Comparison of ENCODE assay signal across 17 cellular contexts in genomic region chr2:120064664-120065063, GRCh38. TPM values are rescaled to one million over a fixed set of nuclear protein-coding genes. Genes with fewer than 3 reads are reported as not detected.
DNase-seq lines count a peak whose midpoint lies in the region; ATAC-seq and TF ChIP-seq lines count a peak whose summit lies in the region.
"Had no signal": no experiment of that assay in that cellular context is flagged by ENCODE, and none has a peak within 500 bp of the region (broad histone marks: within the 10 kb centered on the region; RNA-seq: fewer than 3 reads in every experiment).

No MANE protein-coding gene starts in this region.

- H3K9me3 ChIP-seq in IMR-90 (ENCODE audit: control insufficient read depth, insufficient read depth, low read length) (no peaks in the 10 kb centered on the region), mesenchymal stem cell (ENCODE audit: control insufficient read depth, low read length) (no peaks in the 10 kb centered on the region), smooth muscle cell (replicated peaks; ENCODE audit: low read depth) (no peaks in the 10 kb centered on the region)

- no peak overlapping the region for H2BK15ac ChIP-seq in IMR-90 (ENCODE audit: low read depth, low read length)
- no peak overlapping the region for H2BK15ac ChIP-seq in mesenchymal stem cell (ENCODE audit: low read depth, poor library complexity, severe bottlenecking)

- H3K9me1 ChIP-seq in IMR-90 (ENCODE audit: insufficient read depth, low read length), result peaks cover 8% of the 10 kb centered on the region

- peak overlapping the region; percentile 18; the same call in 1 of the 2 replicates for H3K18ac ChIP-seq in IMR-90 (ENCODE audit: low read depth, low read length)
- no peak overlapping the region for H3K18ac ChIP-seq in mesenchymal stem cell (ENCODE audit: low read depth in 1 of 2, low read length in 2 of 2)

- H3K79me2 ChIP-seq in smooth muscle cell (ENCODE audit: low read depth), result peaks cover 5% of the 10 kb centered on the region

- H3K56ac ChIP-seq in IMR-90 (ENCODE audit: extremely low read depth, insufficient read depth, low read length), result no peak overlapping the region; the same call in 1 of the 2 replicates

- in situ Hi-C loops in IMR-90 (cut with MboI; ENCODE audit: low sequenced_read_pairs), result no loop called here

- POLR2A ChIA-PET in IMR-90 (lab: Charles Lee; ENCODE audit: unreplicated experiment), result no interaction called here

- H2AFZ ChIP-seq in IMR-90 (replicated peaks; ENCODE audit: low read length, poor library complexity) (peak overlapping the region; percentile 1), mesenchymal stem cell (ENCODE audit: low read depth, low read length) (no peak overlapping the region), smooth muscle cell (ENCODE audit: low read depth) (no peak overlapping the region)

- H2BK20ac ChIP-seq in IMR-90 (ENCODE audit: low read depth, low read length), result no peak overlapping the region

- no peaks in the 10 kb centered on the region for H3F3A ChIP-seq in smooth muscle cell (ENCODE audit: low read depth)

- H3K27ac ChIP-seq in IMR-90 (ENCODE audit: insufficient read depth, low read length), result no peak overlapping the region; the same call in 1 of the 2 replicates
- no peak overlapping the region for H3K27ac ChIP-seq in mesenchymal stem cell (ENCODE audit: low read length, poor library complexity, severe bottlenecking)
- peak overlapping the region; percentile 8 for H3K27ac ChIP-seq in smooth muscle cell (ENCODE audit: low read depth)
- H3K27ac ChIP-seq: RWPE1 had no signal

- H4K20me1 ChIP-seq in IMR-90 (ENCODE audit: insufficient read depth, low read length) (no peaks in the 10 kb centered on the region), smooth muscle cell (ENCODE audit: low read depth) (no peaks in the 10 kb centered on the region)

- H4K8ac ChIP-seq in IMR-90 (ENCODE audit: low read depth in 2 of 2, low read length in 2 of 2) (peak overlapping the region in 1 of 2 experiments; percentile 37; a peak in 1 of 4 replicates), mesenchymal stem cell (ENCODE audit: low read length) (no peak overlapping the region)

- TF ChIP-seq RAD21 in IMR-90 (IDR thresholded peaks at IDR 0.05; ENCODE audit: low read length), result no peak

- H2BK120ac ChIP-seq in IMR-90 (ENCODE audit: low read depth, low read length) (no peak overlapping the region), mesenchymal stem cell (ENCODE audit: low read depth, low read length) (no peak overlapping the region)

- DNase-seq in IMR-90, result peak; percentile 12
- peak; percentile 20 for DNase-seq in choroid plexus epithelial cell (ENCODE audit: low read depth)
- DNase-seq in mesenchymal stem cell, result peak; percentile 41
- no peak for DNase-seq in smooth muscle cell (lab: John Stamatoyannopoulos, UW; ENCODE audit: unreplicated experiment)
- DNase-seq in activated effector memory CD4-positive, alpha-beta T cell treated with anti-CD3 and anti-CD28 coated beads, Interleukin-2, amount 50 U/mL, for 16 hours, result no peak
- DNase-seq in Kasumi-1 (lab: John Stamatoyannopoulos, UW), result no peak
- no peak for DNase-seq in stimulated activated naive CD8-positive, alpha-beta T cell treated with anti-CD3 and anti-CD28 coated beads, Interleukin-15, Interleukin-2, amounts not matched to agents 100 U/mL and 50 U/mL, for 24 hours
- DNase-seq: Calu3; CD4-positive, alpha-beta T cell; DMS53; HCEC 1CT; MV-4-11; NCI-H1436 treated with DMSO at 0.1 percent for 48 hours; NCI-H2029 treated with DMSO at 0.1 percent for 48 hours; NCI-H2171 treated with DMSO at 0.1 percent for 48 hours; NCI-H748 treated with DMSO at 0.1 percent for 48 hours had no signal

- H3K4me1 ChIP-seq in IMR-90 (ENCODE audit: control insufficient read depth, insufficient read depth, low read length) (peaks cover 5% of the 10 kb centered on the region; the same call in 1 of the 2 replicates), mesenchymal stem cell (ENCODE audit: control insufficient read depth, insufficient read depth, low read depth, low read length) (no peaks in the 10 kb centered on the region), smooth muscle cell (ENCODE audit: low read depth) (no peaks in the 10 kb centered on the region)

- H3K9ac ChIP-seq in IMR-90 (ENCODE audit: low read depth, low read length) (peak overlapping the region; percentile 63; the same call in 1 of the 2 replicates), mesenchymal stem cell (ENCODE audit: low read length) (no peak overlapping the region), smooth muscle cell (ENCODE audit: low read depth) (no peak overlapping the region)

- peak overlapping the region; percentile 50; the same call in 1 of the 2 replicates for H3K4me2 ChIP-seq in IMR-90 (ENCODE audit: low read depth, low read length)
- no peak overlapping the region for H3K4me2 ChIP-seq in mesenchymal stem cell (ENCODE audit: low read length, poor library complexity, severe bottlenecking)
- no peak overlapping the region for H3K4me2 ChIP-seq in smooth muscle cell

- intact Hi-C loops in IMR-90 (cut with micrococcal nuclease), result loop anchor here (5.0 kb wide), 1 partner anchor 52 kb away; the partner anchor contains the start of gene EPB41L5

- ATAC-seq in IMR-90 (ENCODE audit: low read depth), result peak; percentile 59
- no peak for ATAC-seq in stimulated activated naive CD8-positive, alpha-beta T cell treated with anti-CD3 and anti-CD28 coated beads, Interleukin-15, Interleukin-2, amounts not matched to agents 100 U/mL and 50 U/mL, for 24 hours

- H4K91ac ChIP-seq in IMR-90 (ENCODE audit: insufficient read depth, low read depth, low read length), result no peak overlapping the region
- no peak overlapping the region for H4K91ac ChIP-seq in mesenchymal stem cell (ENCODE audit: low read length)

- TF ChIP-seq POLR2A in IMR-90 (IDR thresholded peaks at IDR 0.05; ENCODE audit: low read depth, low read length), result no peak

- H2BK12ac ChIP-seq in mesenchymal stem cell (ENCODE audit: low read length in 2 of 2), result no peak overlapping the region

- no peaks in the 10 kb centered on the region for H3K36me3 ChIP-seq in IMR-90 (ENCODE audit: control insufficient read depth, insufficient read depth, low read length)
- peaks cover 0 to 4% of the 10 kb centered on the region in 2 experiments for H3K36me3 ChIP-seq in mesenchymal stem cell (ENCODE audit: control insufficient read depth in 1 of 2, insufficient read depth in 2 of 2, low read depth in 1 of 2, low read length in 2 of 2)
- no peaks in the 10 kb centered on the region for H3K36me3 ChIP-seq in smooth muscle cell (ENCODE audit: low read depth)

- H3K4ac ChIP-seq in IMR-90 (ENCODE audit: low read depth, low read length), result 0 out of 2 replicates have a peak overlapping the region, but pooled peaks have one; percentile 35
- H3K4ac ChIP-seq in mesenchymal stem cell (ENCODE audit: low read depth in 1 of 2, low read length in 2 of 2), result no peak overlapping the region

- CTCF ChIA-PET in IMR-90 (lab: Yijun Ruan, JAX), result no interaction called here

- H2BK5ac ChIP-seq in IMR-90 (ENCODE audit: low read depth, low read length, poor library complexity, severe bottlenecking), result peak overlapping the region; percentile 17
- no peak overlapping the region for H2BK5ac ChIP-seq in mesenchymal stem cell (ENCODE audit: low read depth, low read length, poor library complexity, severe bottlenecking)

- no peak for TF ChIP-seq CTCF in IMR-90 (conservative IDR thresholded peaks at IDR 0.05; ENCODE audit: low read depth, low read length)
- TF ChIP-seq CTCF in choroid plexus epithelial cell (conservative IDR thresholded peaks at IDR 0.05; ENCODE audit: low read depth, low read length), result no peak
- no peak for TF ChIP-seq CTCF in smooth muscle cell (IDR thresholded peaks at IDR 0.05; ENCODE audit: borderline replicate concordance, insufficient read depth, poor library complexity, severe bottlenecking)

- no peaks in the 10 kb centered on the region for H3K27me3 ChIP-seq in IMR-90 (ENCODE audit: control insufficient read depth, insufficient read depth, low read length)
- no peaks in the 10 kb centered on the region for H3K27me3 ChIP-seq in mesenchymal stem cell (ENCODE audit: control insufficient read depth in 1 of 2, insufficient read depth in 1 of 2, low read length in 2 of 2)
- no peaks in the 10 kb centered on the region for H3K27me3 ChIP-seq in smooth muscle cell (ENCODE audit: low read depth)

- no peak overlapping the region for H4K5ac ChIP-seq in IMR-90 (ENCODE audit: low read depth, low read length)

- no peak overlapping the region for H2AK9ac ChIP-seq in IMR-90 (replicated peaks; ENCODE audit: low read depth, low read length, poor library complexity)

- dilution Hi-C loops in IMR-90 (cut with HindIII; ENCODE audit: low sequenced_read_pairs, unreplicated experiment), result no loop called here

- BruUV-seq in IMR-90 (replicated peaks; lab: Mats Ljungman, UMichigan), result no TSS peak

- H3K79me1 ChIP-seq in IMR-90 (ENCODE audit: low read depth in 1 of 2, low read length in 2 of 2) (peaks cover 5 to 15% of the 10 kb centered on the region in 2 experiments; a peak in 3 of 4 replicates), mesenchymal stem cell (replicated peaks; ENCODE audit: low read length, poor library complexity, severe bottlenecking) (peaks cover 8% of the 10 kb centered on the region)

- H3K23ac ChIP-seq in IMR-90 (ENCODE audit: low read depth, low read length), result peak overlapping the region; percentile 89; the same call in 1 of the 2 replicates
- H3K23ac ChIP-seq in mesenchymal stem cell (ENCODE audit: low read length in 2 of 2), result no peak overlapping the region

- H3K4me3 ChIP-seq in IMR-90 (ENCODE audit: insufficient read depth, low read depth, low read length), result no peak overlapping the region
- no peak overlapping the region for H3K4me3 ChIP-seq in choroid plexus epithelial cell (ENCODE audit: low read depth, low read length)
- H3K4me3 ChIP-seq in mesenchymal stem cell (ENCODE audit: insufficient read depth in 1 of 2, low read depth in 1 of 2, low read length in 2 of 2), result no peak overlapping the region
- H3K4me3 ChIP-seq in smooth muscle cell, result no peak overlapping the region

- H2AK5ac ChIP-seq in IMR-90 (ENCODE audit: low read depth, low read length) (no peak overlapping the region), mesenchymal stem cell (ENCODE audit: low read length, severe bottlenecking) (no peak overlapping the region)

- WGBS in IMR-90 (ENCODE audit: extremely low coverage in 2 of 2, insufficient read length in 1 of 2), 2 experiments, result no CpG with 5 or more reads among the region's 1 CpG
- no CpG with 5 or more reads among the region's 1 CpG for WGBS in mesenchymal stem cell
- 0% methylated on average over 1 of the region's 1 CpG for WGBS in smooth muscle cell (ENCODE audit: low lambda C conversion rate)

- H3K14ac ChIP-seq in IMR-90 (replicated peaks; ENCODE audit: low read depth, low read length) (no peak overlapping the region; the same call in 1 of the 2 replicates), mesenchymal stem cell (ENCODE audit: low read length in 2 of 2) (no peak overlapping the region)

TF ChIP-seq in IMR-90, 13 proteins besides CTCF, POLR2A, EP300 and RAD21 (continues in another document):
- TF ChIP-seq RCOR1 (IDR thresholded peaks at IDR 0.05; ENCODE audit: insufficient replicate concordance, low read length), result no peak

RNA-seq across cellular contexts. Expression of gene EPB41L5, which starts 51.8 kb away (rescaled TPM):
- total RNA-seq in IMR-90 (2012; rRNA removed), result 10.6 and 11.4 TPM in 2 replicates
- 5.0 and 5.1 TPM in 2 replicates for polyA plus RNA-seq in IMR-90 (2012; rRNA removed)
- polyA plus RNA-seq in IMR-90 (2012; cell fraction: cytosol; rRNA removed), result 1.9 TPM in 2 replicates
- 2.5 and 10.6 TPM in 2 replicates for polyA plus RNA-seq in IMR-90 (2012; cell fraction: nucleus; rRNA removed; ENCODE audit: low replicate concordance)
- 9.8 TPM for polyA plus RNA-seq in mesenchymal stem cell (2013, experiment 1 of 2)
- polyA plus RNA-seq in mesenchymal stem cell (2013, experiment 2 of 2), result 9.7 TPM
- 13.2 and 17.2 TPM in 2 replicates for total RNA-seq in smooth muscle cell
- 4.6 and 8.3 TPM in 2 replicates for polyA plus RNA-seq in smooth muscle cell

Comparison
In these comparisons a context has a peak if more than half of its experiments do, and no peak if none do; other contexts are left out.
1. DNase-seq: peak in IMR-90 (single experiment), choroid plexus epithelial cell (single experiment) and mesenchymal stem cell (single experiment); none in smooth muscle cell (single experiment), activated effector memory CD4-positive, alpha-beta T cell treated with anti-CD3 and anti-CD28 coated beads, Interleukin-2, amount 50 U/mL, for 16 hours (single experiment), Kasumi-1 (0 of 2) and stimulated activated naive CD8-positive, alpha-beta T cell treated with anti-CD3 and anti-CD28 coated beads, Interleukin-15, Interleukin-2, amounts not matched to agents 100 U/mL and 50 U/mL, for 24 hours (single experiment).